11 cellular contexts compared by ENCODE assay signal in genomic region chr17:67440311-67441051, GRCh38.
DNase-seq lines count a peak whose midpoint lies in the region; ATAC-seq, FAIRE-seq and TF ChIP-seq lines count a peak whose summit lies in the region.
"Had no signal": no experiment of that assay in that cellular context is flagged by ENCODE, and none has a peak within 500 bp of the region (broad histone marks: within the 10 kb centered on the region; RNA-seq: fewer than 3 reads in every experiment).

No MANE protein-coding gene starts in this region.

- no peak for TF ChIP-seq RAD21 in GM12878 (IDR thresholded peaks at IDR 0.05; ENCODE audit: insufficient read depth, low read depth, low read length)

- FAIRE-seq in GM12878 (lab: Jason Lieb, UNC): no peak
- FAIRE-seq in GM12891 (lab: Jason Lieb, UNC): no peak
- FAIRE-seq: colon had no signal

- H3K9ac ChIP-seq in GM12878 (ENCODE audit: control insufficient read depth, insufficient read depth, low read length): no peak overlapping the region

- in situ Hi-C loops in GM12878 (cut with MboI): loop anchor here (25.0 kb wide), 1 partner anchor 728 kb away; no protein-coding TSS in a partner anchor

- no peaks in the 10 kb centered on the region for H4K20me1 ChIP-seq in GM12878 (ENCODE audit: control insufficient read depth, insufficient read depth)

- H3K36me3 ChIP-seq in CD4-positive, alpha-beta memory T cell (ENCODE audit: insufficient read depth, low read length): no peaks in the 10 kb centered on the region
- no peaks in the 10 kb centered on the region for H3K36me3 ChIP-seq in KOPT-K1 (ENCODE audit: insufficient read depth, low read length)
- peaks cover 0 to 9% of the 10 kb centered on the region in 2 experiments; a peak in 1 of 4 replicates for H3K36me3 ChIP-seq in GM12878 (ENCODE audit: control insufficient read depth in 2 of 2, insufficient read depth in 2 of 2, low read length in 1 of 2)
- H3K36me3 ChIP-seq: tibial nerve had no signal

- no peaks in the 10 kb centered on the region for H3K27me3 Mint-ChIP-seq in CD4-positive, alpha-beta memory T cell
- no peaks in the 10 kb centered on the region for H3K27me3 Mint-ChIP-seq in natural killer cell treated with Interleukin-12 subunit alpha and Interleukin-12 subunit beta and Interleukin-15 and Interleukin-18, amount 100 ng/mL, for 72 hours

- peak overlapping the region; percentile 79 to 90 (median 86) for H3K4me3 Mint-ChIP-seq in CD4-positive, alpha-beta memory T cell
- H3K4me3 Mint-ChIP-seq in natural killer cell treated with Interleukin-12 subunit alpha and Interleukin-12 subunit beta and Interleukin-15 and Interleukin-18, amount 100 ng/mL, for 72 hours: peak overlapping the region; percentile 83

- peaks cover 51 to 95% (median 71%) of the 10 kb centered on the region in 4 donors for H3K4me1 Mint-ChIP-seq in CD4-positive, alpha-beta memory T cell
- peaks cover 61 to 77% of the 10 kb centered on the region in 2 donors for H3K4me1 Mint-ChIP-seq in natural killer cell treated with Interleukin-12 subunit alpha and Interleukin-12 subunit beta and Interleukin-15 and Interleukin-18, amount 100 ng/mL, for 72 hours (ENCODE audit: low read depth in 2 of 2)

- ATAC-seq in GM12878 (no peak; the same call in 2 of the 3 replicates), HG03159 (IDR thresholded peaks at IDR 0.05; ENCODE audit: unreplicated experiment) (no peak)
- ATAC-seq in natural killer cell treated with Interleukin-12 subunit alpha and Interleukin-12 subunit beta and Interleukin-15 and Interleukin-18, amount 100 ng/mL, for 72 hours: peak in 1 of 2 donors; percentile 30

- TF ChIP-seq EP300 in GM12878 (IDR thresholded peaks at IDR 0.05; ENCODE audit: borderline replicate concordance in 1 of 2, control insufficient read depth in 1 of 2, low read depth in 2 of 2, low read length in 2 of 2): no peak

- POLR2A ChIA-PET in CD4-positive, alpha-beta memory T cell (lab: Charles Lee; ENCODE audit: partially characterized antibody): interaction anchor here (0.7 to 12.8 kb wide), 30 partner anchors 9 to 1700 kb away, joined by 3 to 274 read pairs (median 7); partner anchors contain the start of genes BPTF, HELZ, NOL11 and PITPNC1
- POLR2A ChIA-PET in GM12878 (lab: Charles Lee): interaction anchor here (0.7 to 1.4 kb wide), 2 partner anchors 9 to 13 kb away, joined by 3 read pairs; no protein-coding TSS in a partner anchor

- CTCF ChIA-PET in CD4-positive, alpha-beta memory T cell (lab: Charles Lee; ENCODE audit: partially characterized antibody): interaction anchor here (0.7 to 15.2 kb wide), 15 partner anchors 8 to 66 kb away, joined by 3 to 198 read pairs (median 15); partner anchors contain the start of gene PITPNC1
- CTCF ChIA-PET in GM12878 (lab: Yijun Ruan, JAX): interaction anchor here (0.7 to 1.2 kb wide), 5 partner anchors 9 to 278 kb away, joined by 3 to 5 read pairs (median 4); no protein-coding TSS in a partner anchor

- H3K9me3 ChIP-seq in CD4-positive, alpha-beta memory T cell (ENCODE audit: control insufficient read depth in 1 of 2, low read length in 2 of 2): no peaks in the 10 kb centered on the region
- H3K9me3 ChIP-seq in KOPT-K1 (ENCODE audit: insufficient read depth, low read length, poor library complexity, severe bottlenecking) (no peaks in the 10 kb centered on the region), GM12878 (replicated peaks; ENCODE audit: control insufficient read depth, insufficient read depth, low read length) (no peaks in the 10 kb centered on the region; the same call in 2 of the 3 replicates)
- H3K9me3 ChIP-seq: tibial nerve had no signal

- TF ChIP-seq CTCF in GM12878 (IDR thresholded peaks at IDR 0.05 in 2 of 3, conservative IDR thresholded peaks at IDR 0.05 in 1 of 3; ENCODE audit: control insufficient read depth in 2 of 3, extremely low read depth in 1 of 3, insufficient read depth in 1 of 3, low read depth in 3 of 3, low read length in 3 of 3): no peak

- RAD21 ChIA-PET in GM12878 (lab: Charles Lee; ENCODE audit: unreplicated experiment): interaction anchor here (0.7 kb wide), 2 partner anchors 62 to 280 kb away, joined by 3 read pairs; no protein-coding TSS in a partner anchor

- TF ChIP-seq POLR2A in GM12878 (IDR thresholded peaks at IDR 0.05; ENCODE audit: low read depth, low read length): no peak
- TF ChIP-seq POLR2A in GM12891 (IDR thresholded peaks at IDR 0.05; ENCODE audit: low read depth, low read length): no peak

- peak overlapping the region; percentile 54 for H3K4me2 ChIP-seq in GM12878 (ENCODE audit: control insufficient read depth, insufficient read depth)

- peak overlapping the region in 1 of 2 donors; percentile 48 for H3K4me3 ChIP-seq in CD4-positive, alpha-beta memory T cell (ENCODE audit: low read length in 2 of 2)
- H3K4me3 ChIP-seq in GM12878: no peak overlapping the region
- H3K4me3 ChIP-seq: tibial nerve had no signal

- H3K27ac Mint-ChIP-seq in CD4-positive, alpha-beta memory T cell: peak overlapping the region; percentile 87 to 99 (median 98)
- H3K27ac Mint-ChIP-seq in natural killer cell treated with Interleukin-12 subunit alpha and Interleukin-12 subunit beta and Interleukin-15 and Interleukin-18, amount 100 ng/mL, for 72 hours: peak overlapping the region; percentile 94

- WGBS in GM12878 (ENCODE audit: insufficient coverage, insufficient replicate concordance, low lambda C conversion rate, missing lambda C conversion rate): under 1% methylated on average over 6 of the region's 6 CpGs

- intact Hi-C loops in CD4-positive, alpha-beta memory T cell (cut with micrococcal nuclease): loop anchor here (1.0 kb wide), 5 partner anchors 12 to 61 kb away; no protein-coding TSS in a partner anchor
- intact Hi-C loops in GM12878 (cut with micrococcal nuclease; ENCODE audit: unreplicated experiment): no loop called here

- H3K79me2 ChIP-seq in GM12878 (ENCODE audit: control insufficient read depth, insufficient read depth, low read length): peaks cover 22% of the 10 kb centered on the region

- H3K4me1 ChIP-seq in CD4-positive, alpha-beta memory T cell (ENCODE audit: insufficient read depth, low read length): peaks cover 93% of the 10 kb centered on the region
- peaks cover 10% of the 10 kb centered on the region for H3K4me1 ChIP-seq in GM12878 (ENCODE audit: control insufficient read depth, insufficient read depth, low read length)
- H3K4me1 ChIP-seq: tibial nerve had no signal

- no peaks in the 10 kb centered on the region for H3K9me3 Mint-ChIP-seq in CD4-positive, alpha-beta memory T cell
- H3K9me3 Mint-ChIP-seq in natural killer cell treated with Interleukin-12 subunit alpha and Interleukin-12 subunit beta and Interleukin-15 and Interleukin-18, amount 100 ng/mL, for 72 hours: no peaks in the 10 kb centered on the region

- DNase-seq in CD4-positive, alpha-beta memory T cell: no peak
- DNase-seq in GM12878 (ENCODE audit: low read depth, low spot score) (no peak), GM12891 (ENCODE audit: insufficient read length, low spot score) (no peak), RPMI8226 (no peak), NCI-H146 treated with DMSO at 0.1 percent for 48 hours (lab: John Stamatoyannopoulos, UW; ENCODE audit: unreplicated experiment) (no peak)
- no peak for DNase-seq in natural killer cell treated with Interleukin-12 subunit alpha and Interleukin-12 subunit beta and Interleukin-15 and Interleukin-18, amount 100 ng/mL, for 72 hours (ENCODE audit: low spot score)
- DNase-seq: NCI-H446 had no signal

- BruUV-seq in GM12878 (replicated peaks; lab: Mats Ljungman, UMichigan): no TSS peak

- peak overlapping the region; percentile 71 for H2AFZ ChIP-seq in GM12878 (ENCODE audit: control insufficient read depth, low read depth, low read length)

- H3K36me3 Mint-ChIP-seq in CD4-positive, alpha-beta memory T cell: peaks cover 0 to 9% of the 10 kb centered on the region in 2 donors
- H3K36me3 Mint-ChIP-seq in natural killer cell treated with Interleukin-12 subunit alpha and Interleukin-12 subunit beta and Interleukin-15 and Interleukin-18, amount 100 ng/mL, for 72 hours: peaks cover 4% of the 10 kb centered on the region

- SMC1A ChIA-PET in GM12878 (lab: Charles Lee; ENCODE audit: uncharacterized antibody, unreplicated experiment): interaction anchor here (0.8 to 1.8 kb wide), 7 partner anchors 9 to 27 kb away, joined by 3 to 8 read pairs (median 4); no protein-coding TSS in a partner anchor

- peak overlapping the region; percentile 77 for H3K27ac ChIP-seq in CD4-positive, alpha-beta memory T cell (ENCODE audit: low read depth, low read length)
- H3K27ac ChIP-seq in KOPT-K1 (ENCODE audit: low read depth, low read length, poor library complexity, severe bottlenecking) (peak overlapping the region; percentile 97), GM12878 (ENCODE audit: control insufficient read depth, insufficient read depth) (peak overlapping the region; percentile 61)

- H3K27me3 ChIP-seq in CD4-positive, alpha-beta memory T cell (ENCODE audit: insufficient read depth, low read length): no peaks in the 10 kb centered on the region
- no peaks in the 10 kb centered on the region for H3K27me3 ChIP-seq in GM12878 (replicated peaks in 1 of 2; ENCODE audit: control insufficient read depth in 2 of 2, insufficient read depth in 2 of 2, low read length in 1 of 2)
- H3K27me3 ChIP-seq: tibial nerve had no signal

TF ChIP-seq in GM12878, 131 proteins besides CTCF, POLR2A, EP300 and RAD21 (continues in another document):
- no peak for TF ChIP-seq SIN3A (IDR thresholded peaks at IDR 0.05; ENCODE audit: low read depth, low read length)
- no peak for TF ChIP-seq TCF7 (IDR thresholded peaks at IDR 0.05; ENCODE audit: borderline replicate concordance)
- TF ChIP-seq ESRRA (IDR thresholded peaks at IDR 0.05; ENCODE audit: low read length): no peak
- no peak for TF ChIP-seq HDGF (IDR thresholded peaks at IDR 0.05)
- TF ChIP-seq NFXL1 (IDR thresholded peaks at IDR 0.05; ENCODE audit: borderline replicate concordance): no peak
- no peak for TF ChIP-seq SREBF1 (IDR thresholded peaks at IDR 0.05; ENCODE audit: low read length)
- no peak for TF ChIP-seq SMAD1 (IDR thresholded peaks at IDR 0.05; ENCODE audit: low read depth, partially characterized antibody)

TF ChIP-seq in GM12891, 5 proteins besides CTCF, POLR2A, EP300 and RAD21:
- TF ChIP-seq POLR2AphosphoS5 (IDR thresholded peaks at IDR 0.05; ENCODE audit: low read depth, low read length) (no peak), PAX5 (IDR thresholded peaks at IDR 0.05; ENCODE audit: insufficient read depth, low read length, severe bottlenecking) (no peak), SPI1 (IDR thresholded peaks at IDR 0.05; ENCODE audit: low read depth, low read length) (no peak), POU2F2 (IDR thresholded peaks at IDR 0.05; ENCODE audit: low read depth, low read length) (no peak), TAF1 (IDR thresholded peaks at IDR 0.05; ENCODE audit: low read depth, low read length) (no peak)
TF ChIP-seq in GM12891: peak in this region for 0.
